ENCODE assay signal across 17 cellular contexts in genomic region chr10:78222096-78222790, GRCh38.
DNase-seq lines count a peak whose midpoint lies in the region; ATAC-seq and TF ChIP-seq lines count a peak whose summit lies in the region.
"Had no signal": no experiment of that assay in that cellular context is flagged by ENCODE, and none has a peak within 500 bp of the region (broad histone marks: within the 10 kb centered on the region; RNA-seq: fewer than 3 reads in every experiment).

No MANE protein-coding gene starts in this region.

- ATAC-seq in stimulated activated naive CD8-positive, alpha-beta T cell treated with anti-CD3 and anti-CD28 coated beads, Interleukin-15, amount 100 ng/mL, for 72 hours, result peak; percentile 6
- no peak for ATAC-seq in stimulated activated naive CD8-positive, alpha-beta T cell treated with anti-CD3 and anti-CD28 coated beads, Interleukin-15, Interleukin-2, amounts not matched to agents 100 U/mL and 50 U/mL, for 24 hours
- ATAC-seq: A549, PC-3 had no signal

- H3K4me1 Mint-ChIP-seq in stimulated activated naive CD8-positive, alpha-beta T cell treated with anti-CD3 and anti-CD28 coated beads, Interleukin-15, amount 100 ng/mL, for 72 hours, result no peaks in the 10 kb centered on the region
- H3K4me1 Mint-ChIP-seq: CD8-positive, alpha-beta memory T cell had no signal

- H3K9me3 Mint-ChIP-seq in stimulated activated naive CD8-positive, alpha-beta T cell treated with anti-CD3 and anti-CD28 coated beads, Interleukin-15, amount 100 ng/mL, for 72 hours, result no peaks in the 10 kb centered on the region
- H3K9me3 Mint-ChIP-seq: CD8-positive, alpha-beta memory T cell had no signal

- peaks cover 29% of the 10 kb centered on the region for H3K27me3 Mint-ChIP-seq in stimulated activated naive CD8-positive, alpha-beta T cell treated with anti-CD3 and anti-CD28 coated beads, Interleukin-15, amount 100 ng/mL, for 72 hours

- TF ChIP-seq CTCF in foreskin fibroblast (IDR thresholded peaks at IDR 0.05; ENCODE audit: low read depth, low read length), result no peak

- H3K4me3 Mint-ChIP-seq in stimulated activated naive CD8-positive, alpha-beta T cell treated with anti-CD3 and anti-CD28 coated beads, Interleukin-15, amount 100 ng/mL, for 72 hours, result no peak overlapping the region
- H3K4me3 Mint-ChIP-seq: CD8-positive, alpha-beta memory T cell had no signal

- DNase-seq in stimulated activated naive CD8-positive, alpha-beta T cell treated with anti-CD3 and anti-CD28 coated beads, Interleukin-15, amount 100 ng/mL, for 72 hours, result no peak
- DNase-seq in stimulated activated naive CD8-positive, alpha-beta T cell treated with anti-CD3 and anti-CD28 coated beads, Interleukin-15, Interleukin-2, amounts not matched to agents 100 U/mL and 50 U/mL, for 24 hours, result no peak
- DNase-seq in NCI-H748 treated with DMSO at 0.1 percent for 48 hours (lab: John Stamatoyannopoulos, UW), result peak; percentile 11
- DNase-seq in myocyte (ENCODE audit: low read depth), result peak; percentile 45
- no peak for DNase-seq in foreskin fibroblast
- no peak for DNase-seq in NCI-H82 treated with DMSO at 0.1 percent for 48 hours (lab: John Stamatoyannopoulos, UW; ENCODE audit: unreplicated experiment)
- no peak for DNase-seq in stimulated activated CD4-positive, alpha-beta T cell treated with anti-CD3 and anti-CD28 coated beads, Interleukin-4, amount 100 ng/mL, for 1 hour
- DNase-seq: CD8-positive, alpha-beta memory T cell; EL; H7; MV-4-11; NCI-H2081; NCI-H524 treated with DMSO at 0.1 percent for 48 hours; PC-3 had no signal

- peak overlapping the region in 1 of 2 donors; percentile 76 for H3K27ac Mint-ChIP-seq in stimulated activated naive CD8-positive, alpha-beta T cell treated with anti-CD3 and anti-CD28 coated beads, Interleukin-15, amount 100 ng/mL, for 72 hours
- H3K27ac Mint-ChIP-seq: CD8-positive, alpha-beta memory T cell; IgD-negative memory B cell had no signal

- no peak overlapping the region for H3K4me3 ChIP-seq in foreskin fibroblast (ENCODE audit: low read depth in 1 of 2, low read length in 2 of 2)
- H3K4me3 ChIP-seq: A549; BLaER1 treated with 17β-estradiol and CSF1 and Interleukin-3, amounts not matched to agents 10 nM and 100 nM had no signal

Comparison
In these comparisons a context has a peak if more than half of its experiments do, and no peak if none do; other contexts are left out.
1. DNase-seq: peak in NCI-H748 treated with DMSO at 0.1 percent for 48 hours (single experiment) and myocyte (single experiment); none in stimulated activated naive CD8-positive, alpha-beta T cell treated with anti-CD3 and anti-CD28 coated beads, Interleukin-15, amount 100 ng/mL, for 72 hours (0 of 2), stimulated activated naive CD8-positive, alpha-beta T cell treated with anti-CD3 and anti-CD28 coated beads, Interleukin-15, Interleukin-2, amounts not matched to agents 100 U/mL and 50 U/mL, for 24 hours (single experiment), foreskin fibroblast (0 of 2), NCI-H82 treated with DMSO at 0.1 percent for 48 hours (single experiment) and stimulated activated CD4-positive, alpha-beta T cell treated with anti-CD3 and anti-CD28 coated beads, Interleukin-4, amount 100 ng/mL, for 1 hour (single experiment).